In the genomic region with DNA sequence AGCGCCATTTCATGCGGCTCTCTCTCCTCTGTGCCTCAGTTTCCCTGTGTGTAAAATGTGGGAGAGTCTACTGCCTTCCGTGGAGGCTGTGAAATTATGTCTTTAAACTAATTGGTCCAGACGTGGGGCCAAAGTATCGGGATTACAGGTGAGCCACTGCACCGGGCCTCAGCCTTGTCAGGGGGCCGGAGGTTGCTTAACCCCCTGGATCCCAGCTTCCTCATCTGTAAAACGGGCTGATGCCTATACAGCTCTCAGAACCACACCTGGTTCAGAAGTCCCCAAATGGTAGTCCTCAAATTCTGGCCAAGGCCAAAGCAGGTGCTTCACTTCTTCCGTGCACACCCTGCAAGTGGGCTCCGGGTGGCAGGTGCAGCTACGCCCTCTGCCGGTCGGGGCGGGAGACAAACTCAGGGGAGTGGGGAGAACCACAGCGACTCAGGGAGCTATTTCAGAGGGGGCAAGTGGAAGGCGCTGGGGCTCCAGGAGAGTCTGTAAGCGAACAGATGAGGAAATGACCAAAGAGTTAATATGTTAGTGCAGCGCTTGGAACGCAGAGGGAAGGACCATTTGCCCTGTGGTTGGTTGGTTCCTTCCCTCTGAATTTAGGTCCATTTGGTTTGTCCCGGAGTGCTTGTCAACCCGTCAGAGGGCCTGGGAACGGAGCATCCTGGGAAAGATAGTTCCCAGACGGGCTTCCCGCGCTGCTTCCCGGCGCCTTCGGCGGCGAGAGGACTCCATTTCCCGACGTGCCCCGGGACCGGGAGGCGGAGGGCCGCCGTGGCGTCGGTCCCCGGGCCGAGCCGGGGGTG, we compare ENCODE assay signal across 1 cellular context.
TF ChIP-seq lines count a peak whose summit lies in the region.

A gene (plus strand): TSS at position 812 of the 812 bp plus-strand sequence. CDS start 135 bp downstream, outside the sequence.

TF ChIP-seq in HEK293, 187 proteins besides CTCF, POLR2A, EP300 and RAD21 (continued from another document and continues in another):
- TF ChIP-seq, protein P1, sequence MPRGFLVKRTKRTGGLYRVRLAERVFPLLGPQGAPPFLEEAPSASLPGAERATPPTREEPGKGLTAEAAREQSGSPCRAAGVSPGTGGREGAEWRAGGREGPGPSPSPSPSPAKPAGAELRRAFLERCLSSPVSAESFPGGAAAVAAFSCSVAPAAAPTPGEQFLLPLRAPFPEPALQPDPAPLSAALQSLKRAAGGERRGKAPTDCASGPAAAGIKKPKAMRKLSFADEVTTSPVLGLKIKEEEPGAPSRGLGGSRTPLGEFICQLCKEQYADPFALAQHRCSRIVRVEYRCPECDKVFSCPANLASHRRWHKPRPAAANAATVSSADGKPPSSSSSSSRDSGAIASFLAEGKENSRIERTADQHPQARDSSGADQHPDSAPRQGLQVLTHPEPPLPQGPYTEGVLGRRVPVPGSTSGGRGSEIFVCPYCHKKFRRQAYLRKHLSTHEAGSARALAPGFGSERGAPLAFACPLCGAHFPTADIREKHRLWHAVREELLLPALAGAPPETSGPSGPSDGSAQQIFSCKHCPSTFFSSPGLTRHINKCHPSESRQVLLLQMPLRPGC (tag by site-specific recombination; IDR thresholded peaks at IDR 0.05) = peak; percentile 19; the same call in 1 of the 2 replicates
- TF ChIP-seq, protein P2, sequence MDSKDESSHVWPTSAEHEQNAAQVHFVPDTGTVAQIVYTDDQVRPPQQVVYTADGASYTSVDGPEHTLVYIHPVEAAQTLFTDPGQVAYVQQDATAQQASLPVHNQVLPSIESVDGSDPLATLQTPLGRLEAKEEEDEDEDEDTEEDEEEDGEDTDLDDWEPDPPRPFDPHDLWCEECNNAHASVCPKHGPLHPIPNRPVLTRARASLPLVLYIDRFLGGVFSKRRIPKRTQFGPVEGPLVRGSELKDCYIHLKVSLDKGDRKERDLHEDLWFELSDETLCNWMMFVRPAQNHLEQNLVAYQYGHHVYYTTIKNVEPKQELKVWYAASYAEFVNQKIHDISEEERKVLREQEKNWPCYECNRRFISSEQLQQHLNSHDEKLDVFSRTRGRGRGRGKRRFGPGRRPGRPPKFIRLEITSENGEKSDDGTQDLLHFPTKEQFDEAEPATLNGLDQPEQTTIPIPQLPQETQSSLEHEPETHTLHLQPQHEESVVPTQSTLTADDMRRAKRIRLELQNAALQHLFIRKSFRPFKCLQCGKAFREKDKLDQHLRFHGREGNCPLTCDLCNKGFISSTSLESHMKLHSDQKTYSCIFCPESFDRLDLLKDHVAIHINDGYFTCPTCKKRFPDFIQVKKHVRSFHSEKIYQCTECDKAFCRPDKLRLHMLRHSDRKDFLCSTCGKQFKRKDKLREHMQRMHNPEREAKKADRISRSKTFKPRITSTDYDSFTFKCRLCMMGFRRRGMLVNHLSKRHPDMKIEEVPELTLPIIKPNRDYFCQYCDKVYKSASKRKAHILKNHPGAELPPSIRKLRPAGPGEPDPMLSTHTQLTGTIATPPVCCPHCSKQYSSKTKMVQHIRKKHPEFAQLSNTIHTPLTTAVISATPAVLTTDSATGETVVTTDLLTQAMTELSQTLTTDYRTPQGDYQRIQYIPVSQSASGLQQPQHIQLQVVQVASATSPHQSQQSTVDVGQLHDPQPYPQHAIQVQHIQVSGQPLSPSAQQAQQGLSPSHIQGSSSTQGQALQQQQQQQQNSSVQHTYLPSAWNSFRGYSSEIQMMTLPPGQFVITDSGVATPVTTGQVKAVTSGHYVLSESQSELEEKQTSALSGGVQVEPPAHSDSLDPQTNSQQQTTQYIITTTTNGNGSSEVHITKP (tag by site-specific recombination; IDR thresholded peaks at IDR 0.05) = peak; percentile 100
- no peak for TF ChIP-seq REPIN1 (tag by site-specific recombination; IDR thresholded peaks at IDR 0.05; ENCODE audit: low read depth)
- peak; percentile 42; the same call in 1 of the 2 replicates for TF ChIP-seq ZFHX2 (tag by site-specific recombination; conservative IDR thresholded peaks at IDR 0.05)
- TF ChIP-seq, protein P3, sequence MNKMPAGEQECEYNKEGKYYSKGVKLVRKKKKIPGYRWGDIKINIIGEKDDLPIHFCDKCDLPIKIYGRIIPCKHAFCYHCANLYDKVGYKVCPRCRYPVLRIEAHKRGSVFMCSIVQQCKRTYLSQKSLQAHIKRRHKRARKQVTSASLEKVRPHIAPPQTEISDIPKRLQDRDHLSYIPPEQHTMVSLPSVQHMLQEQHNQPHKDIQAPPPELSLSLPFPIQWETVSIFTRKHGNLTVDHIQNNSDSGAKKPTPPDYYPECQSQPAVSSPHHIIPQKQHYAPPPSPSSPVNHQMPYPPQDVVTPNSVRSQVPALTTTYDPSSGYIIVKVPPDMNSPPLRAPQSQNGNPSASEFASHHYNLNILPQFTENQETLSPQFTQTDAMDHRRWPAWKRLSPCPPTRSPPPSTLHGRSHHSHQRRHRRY (tag by site-specific recombination; IDR thresholded peaks at IDR 0.05) = no peak
- TF ChIP-seq, protein P4, sequence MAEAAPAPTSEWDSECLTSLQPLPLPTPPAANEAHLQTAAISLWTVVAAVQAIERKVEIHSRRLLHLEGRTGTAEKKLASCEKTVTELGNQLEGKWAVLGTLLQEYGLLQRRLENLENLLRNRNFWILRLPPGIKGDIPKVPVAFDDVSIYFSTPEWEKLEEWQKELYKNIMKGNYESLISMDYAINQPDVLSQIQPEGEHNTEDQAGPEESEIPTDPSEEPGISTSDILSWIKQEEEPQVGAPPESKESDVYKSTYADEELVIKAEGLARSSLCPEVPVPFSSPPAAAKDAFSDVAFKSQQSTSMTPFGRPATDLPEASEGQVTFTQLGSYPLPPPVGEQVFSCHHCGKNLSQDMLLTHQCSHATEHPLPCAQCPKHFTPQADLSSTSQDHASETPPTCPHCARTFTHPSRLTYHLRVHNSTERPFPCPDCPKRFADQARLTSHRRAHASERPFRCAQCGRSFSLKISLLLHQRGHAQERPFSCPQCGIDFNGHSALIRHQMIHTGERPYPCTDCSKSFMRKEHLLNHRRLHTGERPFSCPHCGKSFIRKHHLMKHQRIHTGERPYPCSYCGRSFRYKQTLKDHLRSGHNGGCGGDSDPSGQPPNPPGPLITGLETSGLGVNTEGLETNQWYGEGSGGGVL (tag by site-specific recombination; IDR thresholded peaks at IDR 0.05) = no peak
- no peak for TF ChIP-seq OVOL3 (tag by site-specific recombination; IDR thresholded peaks at IDR 0.05)
- no peak for TF ChIP-seq ZFP3 (tag by site-specific recombination; IDR thresholded peaks at IDR 0.05; ENCODE audit: low read depth)
- TF ChIP-seq SP3 (tag by site-specific recombination; IDR thresholded peaks at IDR 0.05) = peak; percentile 77
- TF ChIP-seq ZNF140 (tag by site-specific recombination; IDR thresholded peaks at IDR 0.05) = no peak
- TF ChIP-seq ZNF621 (tag by site-specific recombination; IDR thresholded peaks at IDR 0.05) = no peak
- no peak for TF ChIP-seq PRDM1 (tag by site-specific recombination; IDR thresholded peaks at IDR 0.05)
- peak; percentile 72 for TF ChIP-seq ZNF654 (tag by site-specific recombination; IDR thresholded peaks at IDR 0.05; ENCODE audit: low read depth)
- TF ChIP-seq ZNF121 (tag by site-specific recombination; IDR thresholded peaks at IDR 0.05) = no peak
- TF ChIP-seq, protein P5, sequence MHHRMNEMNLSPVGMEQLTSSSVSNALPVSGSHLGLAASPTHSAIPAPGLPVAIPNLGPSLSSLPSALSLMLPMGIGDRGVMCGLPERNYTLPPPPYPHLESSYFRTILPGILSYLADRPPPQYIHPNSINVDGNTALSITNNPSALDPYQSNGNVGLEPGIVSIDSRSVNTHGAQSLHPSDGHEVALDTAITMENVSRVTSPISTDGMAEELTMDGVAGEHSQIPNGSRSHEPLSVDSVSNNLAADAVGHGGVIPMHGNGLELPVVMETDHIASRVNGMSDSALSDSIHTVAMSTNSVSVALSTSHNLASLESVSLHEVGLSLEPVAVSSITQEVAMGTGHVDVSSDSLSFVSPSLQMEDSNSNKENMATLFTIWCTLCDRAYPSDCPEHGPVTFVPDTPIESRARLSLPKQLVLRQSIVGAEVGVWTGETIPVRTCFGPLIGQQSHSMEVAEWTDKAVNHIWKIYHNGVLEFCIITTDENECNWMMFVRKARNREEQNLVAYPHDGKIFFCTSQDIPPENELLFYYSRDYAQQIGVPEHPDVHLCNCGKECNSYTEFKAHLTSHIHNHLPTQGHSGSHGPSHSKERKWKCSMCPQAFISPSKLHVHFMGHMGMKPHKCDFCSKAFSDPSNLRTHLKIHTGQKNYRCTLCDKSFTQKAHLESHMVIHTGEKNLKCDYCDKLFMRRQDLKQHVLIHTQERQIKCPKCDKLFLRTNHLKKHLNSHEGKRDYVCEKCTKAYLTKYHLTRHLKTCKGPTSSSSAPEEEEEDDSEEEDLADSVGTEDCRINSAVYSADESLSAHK (tag by site-specific recombination; IDR thresholded peaks at IDR 0.05) = no peak
- no peak for TF ChIP-seq ZSCAN16 (tag by site-specific recombination; IDR thresholded peaks at IDR 0.05)
- no peak for TF ChIP-seq ZNF248 (tag by site-specific recombination; IDR thresholded peaks at IDR 0.05)
- no peak for TF ChIP-seq ZNF37A (tag by site-specific recombination; IDR thresholded peaks at IDR 0.05)
- no peak for TF ChIP-seq ZNF155 (tag by site-specific recombination; IDR thresholded peaks at IDR 0.05)
- no peak for TF ChIP-seq ZNF548 (tag by site-specific recombination; IDR thresholded peaks at IDR 0.05)
- no peak for TF ChIP-seq ZNF561 (tag by site-specific recombination; IDR thresholded peaks at IDR 0.05; ENCODE audit: borderline replicate concordance)
- no peak for TF ChIP-seq BCL11B (tag by site-specific recombination; IDR thresholded peaks at IDR 0.05; ENCODE audit: low read depth)
- peak; percentile 100 for TF ChIP-seq ZNF2 (tag by site-specific recombination; IDR thresholded peaks at IDR 0.05)
- no peak for TF ChIP-seq ZNF202 (tag by site-specific recombination; IDR thresholded peaks at IDR 0.05; ENCODE audit: borderline replicate concordance)
- peak; percentile 60 for TF ChIP-seq ZSCAN30 (tag by site-specific recombination; IDR thresholded peaks at IDR 0.05)
- TF ChIP-seq ZNF239 (tag by site-specific recombination; IDR thresholded peaks at IDR 0.05) = no peak
- no peak for TF ChIP-seq ZNF48 (tag by site-specific recombination; IDR thresholded peaks at IDR 0.05)
- no peak for TF ChIP-seq ZNF221 (tag by site-specific recombination; IDR thresholded peaks at IDR 0.05; ENCODE audit: borderline replicate concordance)
- TF ChIP-seq, protein P6, sequence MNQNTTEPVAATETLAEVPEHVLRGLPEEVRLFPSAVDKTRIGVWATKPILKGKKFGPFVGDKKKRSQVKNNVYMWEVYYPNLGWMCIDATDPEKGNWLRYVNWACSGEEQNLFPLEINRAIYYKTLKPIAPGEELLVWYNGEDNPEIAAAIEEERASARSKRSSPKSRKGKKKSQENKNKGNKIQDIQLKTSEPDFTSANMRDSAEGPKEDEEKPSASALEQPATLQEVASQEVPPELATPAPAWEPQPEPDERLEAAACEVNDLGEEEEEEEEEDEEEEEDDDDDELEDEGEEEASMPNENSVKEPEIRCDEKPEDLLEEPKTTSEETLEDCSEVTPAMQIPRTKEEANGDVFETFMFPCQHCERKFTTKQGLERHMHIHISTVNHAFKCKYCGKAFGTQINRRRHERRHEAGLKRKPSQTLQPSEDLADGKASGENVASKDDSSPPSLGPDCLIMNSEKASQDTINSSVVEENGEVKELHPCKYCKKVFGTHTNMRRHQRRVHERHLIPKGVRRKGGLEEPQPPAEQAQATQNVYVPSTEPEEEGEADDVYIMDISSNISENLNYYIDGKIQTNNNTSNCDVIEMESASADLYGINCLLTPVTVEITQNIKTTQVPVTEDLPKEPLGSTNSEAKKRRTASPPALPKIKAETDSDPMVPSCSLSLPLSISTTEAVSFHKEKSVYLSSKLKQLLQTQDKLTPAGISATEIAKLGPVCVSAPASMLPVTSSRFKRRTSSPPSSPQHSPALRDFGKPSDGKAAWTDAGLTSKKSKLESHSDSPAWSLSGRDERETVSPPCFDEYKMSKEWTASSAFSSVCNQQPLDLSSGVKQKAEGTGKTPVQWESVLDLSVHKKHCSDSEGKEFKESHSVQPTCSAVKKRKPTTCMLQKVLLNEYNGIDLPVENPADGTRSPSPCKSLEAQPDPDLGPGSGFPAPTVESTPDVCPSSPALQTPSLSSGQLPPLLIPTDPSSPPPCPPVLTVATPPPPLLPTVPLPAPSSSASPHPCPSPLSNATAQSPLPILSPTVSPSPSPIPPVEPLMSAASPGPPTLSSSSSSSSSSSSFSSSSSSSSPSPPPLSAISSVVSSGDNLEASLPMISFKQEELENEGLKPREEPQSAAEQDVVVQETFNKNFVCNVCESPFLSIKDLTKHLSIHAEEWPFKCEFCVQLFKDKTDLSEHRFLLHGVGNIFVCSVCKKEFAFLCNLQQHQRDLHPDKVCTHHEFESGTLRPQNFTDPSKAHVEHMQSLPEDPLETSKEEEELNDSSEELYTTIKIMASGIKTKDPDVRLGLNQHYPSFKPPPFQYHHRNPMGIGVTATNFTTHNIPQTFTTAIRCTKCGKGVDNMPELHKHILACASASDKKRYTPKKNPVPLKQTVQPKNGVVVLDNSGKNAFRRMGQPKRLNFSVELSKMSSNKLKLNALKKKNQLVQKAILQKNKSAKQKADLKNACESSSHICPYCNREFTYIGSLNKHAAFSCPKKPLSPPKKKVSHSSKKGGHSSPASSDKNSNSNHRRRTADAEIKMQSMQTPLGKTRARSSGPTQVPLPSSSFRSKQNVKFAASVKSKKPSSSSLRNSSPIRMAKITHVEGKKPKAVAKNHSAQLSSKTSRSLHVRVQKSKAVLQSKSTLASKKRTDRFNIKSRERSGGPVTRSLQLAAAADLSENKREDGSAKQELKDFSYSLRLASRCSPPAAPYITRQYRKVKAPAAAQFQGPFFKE (tag by site-specific recombination; IDR thresholded peaks at IDR 0.05; ENCODE audit: borderline replicate concordance) = no peak
- TF ChIP-seq MZF1 (tag by site-specific recombination; IDR thresholded peaks at IDR 0.05; ENCODE audit: borderline replicate concordance) = no peak
- TF ChIP-seq, protein P7, sequence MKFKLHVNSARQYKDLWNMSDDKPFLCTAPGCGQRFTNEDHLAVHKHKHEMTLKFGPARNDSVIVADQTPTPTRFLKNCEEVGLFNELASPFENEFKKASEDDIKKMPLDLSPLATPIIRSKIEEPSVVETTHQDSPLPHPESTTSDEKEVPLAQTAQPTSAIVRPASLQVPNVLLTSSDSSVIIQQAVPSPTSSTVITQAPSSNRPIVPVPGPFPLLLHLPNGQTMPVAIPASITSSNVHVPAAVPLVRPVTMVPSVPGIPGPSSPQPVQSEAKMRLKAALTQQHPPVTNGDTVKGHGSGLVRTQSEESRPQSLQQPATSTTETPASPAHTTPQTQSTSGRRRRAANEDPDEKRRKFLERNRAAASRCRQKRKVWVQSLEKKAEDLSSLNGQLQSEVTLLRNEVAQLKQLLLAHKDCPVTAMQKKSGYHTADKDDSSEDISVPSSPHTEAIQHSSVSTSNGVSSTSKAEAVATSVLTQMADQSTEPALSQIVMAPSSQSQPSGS (tag by site-specific recombination; IDR thresholded peaks at IDR 0.05; ENCODE audit: low read depth) = no peak
- TF ChIP-seq RBAK (tag by site-specific recombination; IDR thresholded peaks at IDR 0.05) = no peak
- 0 out of 2 replicates have a peak, but pooled peaks have one; percentile 12 for TF ChIP-seq YY2 (tag by site-specific recombination; IDR thresholded peaks at IDR 0.05)
- no peak for TF ChIP-seq ZNF114 (tag by site-specific recombination; IDR thresholded peaks at IDR 0.05)
- no peak for TF ChIP-seq ZNF223 (tag by site-specific recombination; IDR thresholded peaks at IDR 0.05)
- TF ChIP-seq ZNF624 (tag by site-specific recombination; IDR thresholded peaks at IDR 0.05) = no peak
- TF ChIP-seq ZIC2 (tag by site-specific recombination; IDR thresholded peaks at IDR 0.05) = 0 out of 2 replicates have a peak, but pooled peaks have one; percentile 22
- peak; percentile 89 for TF ChIP-seq ZEB2 (tag by site-specific recombination; IDR thresholded peaks at IDR 0.05)
- TF ChIP-seq FEZF1 (tag by site-specific recombination; IDR thresholded peaks at IDR 0.05) = no peak
- TF ChIP-seq ZNF292 (tag by site-specific recombination; IDR thresholded peaks at IDR 0.05; ENCODE audit: borderline replicate concordance, low read depth) = no peak
- no peak; the same call in 1 of the 2 replicates for TF ChIP-seq ZBTB48 (tag by site-specific recombination; IDR thresholded peaks at IDR 0.05)
- TF ChIP-seq ZNF571 (tag by site-specific recombination; IDR thresholded peaks at IDR 0.05) = no peak
- no peak for TF ChIP-seq ZNF785 (tag by site-specific recombination; IDR thresholded peaks at IDR 0.05)
